In genomic region chr4:8032381-8032780, GRCh38 we compare ENCODE assay signal across 12 cellular contexts.
DNase-seq lines count a peak whose midpoint lies in the region; ATAC-seq and TF ChIP-seq lines count a peak whose summit lies in the region.
"Had no signal": no experiment of that assay in that cellular context is flagged by ENCODE, and none has a peak within 500 bp of the region (broad histone marks: within the 10 kb centered on the region; RNA-seq: fewer than 3 reads in every experiment).

No MANE protein-coding gene starts in this region.

- no peak for ATAC-seq in GM19324 (IDR thresholded peaks at IDR 0.05; ENCODE audit: low FRiP score, unreplicated experiment)
- ATAC-seq: GM12878, HCT116 had no signal

- H4K20me1 ChIP-seq in BLaER1 (peaks cover 44% of the 10 kb centered on the region), osteoblast (ENCODE audit: insufficient read depth, low read length) (peaks cover 12% of the 10 kb centered on the region)

- peaks cover 61% of the 10 kb centered on the region for H3K4me1 ChIP-seq in BLaER1
- H3K4me1 ChIP-seq in osteoblast (ENCODE audit: insufficient read depth, low read length): peaks cover 12% of the 10 kb centered on the region

- no peak overlapping the region for H3K4me3 ChIP-seq in BLaER1
- no peak overlapping the region for H3K4me3 ChIP-seq in osteoblast (ENCODE audit: insufficient read depth, low read length)
- H3K4me3 ChIP-seq: GM12878, GM23248 had no signal

- H3K27ac ChIP-seq in BLaER1: no peak overlapping the region
- no peak overlapping the region for H3K27ac ChIP-seq in osteoblast (ENCODE audit: low read depth, low read length)
- H3K27ac ChIP-seq: GM23248 had no signal

- H3K27me3 ChIP-seq in BLaER1 (0 out of 2 replicates have a peak, but pooled peaks cover 9% of the 10 kb centered on the region), osteoblast (ENCODE audit: insufficient read depth, low read length) (peaks cover 26% of the 10 kb centered on the region)

- H3K9me3 ChIP-seq in BLaER1: no peaks in the 10 kb centered on the region
- H3K9me3 ChIP-seq in osteoblast (ENCODE audit: low read depth, low read length): no peaks in the 10 kb centered on the region

- H3K4me2 ChIP-seq in BLaER1: peak overlapping the region; percentile 77; the same call in 1 of the 2 replicates
- no peak overlapping the region for H3K4me2 ChIP-seq in osteoblast (ENCODE audit: insufficient read depth, low read length)

- H3K79me2 ChIP-seq in osteoblast (ENCODE audit: insufficient read depth, low read length): no peaks in the 10 kb centered on the region

- DNase-seq in NCI-H748 (lab: John Stamatoyannopoulos, UW; ENCODE audit: unreplicated experiment) (peak; percentile 29), NCI-H748 treated with DMSO at 0.1 percent for 48 hours (lab: John Stamatoyannopoulos, UW) (no peak), NCI-H69 (lab: John Stamatoyannopoulos, UW) (peak; percentile 6), osteoblast (ENCODE audit: insufficient read length, low spot score, missing footprints) (peak; percentile 69), T-helper 9 cell (no peak), NOMO-1 treated with dmso at 0.1 percent for 144 hours (lab: John Stamatoyannopoulos, UW; ENCODE audit: unreplicated experiment) (no peak)
- DNase-seq: DMS79, GM23248 had no signal

- no peak overlapping the region for H2AFZ ChIP-seq in osteoblast (ENCODE audit: low read length)
- H2AFZ ChIP-seq: GM23248 had no signal

- H3K36me3 ChIP-seq in BLaER1 (no peaks in the 10 kb centered on the region), osteoblast (ENCODE audit: insufficient read depth, low read length) (no peaks in the 10 kb centered on the region)

- no peak overlapping the region for H3K9ac ChIP-seq in BLaER1
- H3K9ac ChIP-seq: GM23248 had no signal

- no peak for TF ChIP-seq CTCF in osteoblast (IDR thresholded peaks at IDR 0.05; ENCODE audit: extremely low read depth, low read depth, low read length)

Comparison
In these comparisons a context has a peak if more than half of its experiments do, and no peak if none do; other contexts are left out.
1. DNase-seq: peak in NCI-H748 (single experiment), NCI-H69 (single experiment) and osteoblast (single experiment); none in NCI-H748 treated with DMSO at 0.1 percent for 48 hours (single experiment), T-helper 9 cell (single experiment) and NOMO-1 treated with dmso at 0.1 percent for 144 hours (single experiment).